In genomic region chr2:160362521-160362920, GRCh38 we compare ENCODE assay signal across 19 cellular contexts.
"Had no signal": no experiment of that assay in that cellular context is flagged by ENCODE, and none has a peak within 500 bp of the region (broad histone marks: within the 10 kb centered on the region; RNA-seq: fewer than 3 reads in every experiment).

No MANE protein-coding gene starts in this region.

- H3K9ac ChIP-seq: neural progenitor cell had no signal

- H3K27ac ChIP-seq: esophagus squamous epithelium, foreskin keratinocyte, hepatocyte, neural progenitor cell, psoas muscle, right lobe of liver had no signal

- H2AFZ ChIP-seq: hepatocyte, neural progenitor cell had no signal

- DNase-seq: esophagus squamous epithelium; foreskin keratinocyte; kidney glomerular epithelial cell; mucosa of descending colon; naive thymus-derived CD8-positive, alpha-beta T cell; occipital lobe; psoas muscle; retina; right lobe of liver; spleen; stimulated activated CD4-positive, alpha-beta T cell treated with anti-CD3 and anti-CD28 coated beads, Interleukin-15, amount 100 ng/mL, for 24 hours; stimulated activated CD4-positive, alpha-beta T cell treated with anti-CD3 and anti-CD28 coated beads, Interleukin-1b, Interleukin-23, amount 100 ng/mL, for 48 hours; stimulated activated CD4-positive, alpha-beta T cell treated with anti-CD3 and anti-CD28 coated beads, Interleukin-4, amount 100 ng/mL, for 24 hours; stimulated activated naive B cell treated with anti-CD40 and anti-IgM and Interleukin-4, amounts not matched to agents 10 μg/mL and 1 μg/mL and 100 μg/mL, for 72 hours; stimulated activated naive CD8-positive, alpha-beta T cell treated with anti-CD3 and anti-CD28 coated beads, Interleukin-15, amount 100 ng/mL, for 72 hours; trophoblast cell had no signal

- H3K27me3 ChIP-seq: esophagus squamous epithelium, foreskin keratinocyte, hepatocyte, neural progenitor cell, right lobe of liver, spleen had no signal

- H3K4me2 ChIP-seq: hepatocyte, neural progenitor cell had no signal

- H3K9me3 ChIP-seq: esophagus squamous epithelium, mucosa of descending colon, psoas muscle, right lobe of liver, spleen had no signal

- H3K36me3 ChIP-seq: neural progenitor cell, right lobe of liver had no signal

- H3K27ac Mint-ChIP-seq: neural progenitor cell; stimulated activated naive B cell treated with anti-CD40 and anti-IgM and Interleukin-4, amounts not matched to agents 10 μg/mL and 1 μg/mL and 100 μg/mL, for 72 hours; stimulated activated naive CD8-positive, alpha-beta T cell treated with anti-CD3 and anti-CD28 coated beads, Interleukin-15, amount 100 ng/mL, for 72 hours had no signal

- H3K4me3 Mint-ChIP-seq: dendritic cell treated with granulocyte-macrophage colony-stimulating factor and Interleukin-4, amounts not matched to agents 40 ng/mL and 50 ng/mL, for 4 days; naive thymus-derived CD8-positive, alpha-beta T cell; neural progenitor cell; stimulated activated naive B cell treated with anti-CD40 and anti-IgM and Interleukin-4, amounts not matched to agents 10 μg/mL and 1 μg/mL and 100 μg/mL, for 72 hours; stimulated activated naive CD8-positive, alpha-beta T cell treated with anti-CD3 and anti-CD28 coated beads, Interleukin-15, amount 100 ng/mL, for 72 hours had no signal

- H3K4me1 ChIP-seq: right lobe of liver had no signal

- H3K4me3 ChIP-seq: esophagus squamous epithelium, hepatocyte, mucosa of descending colon, neural progenitor cell, psoas muscle, right lobe of liver, spleen had no signal

- H3K27me3 Mint-ChIP-seq: dendritic cell treated with granulocyte-macrophage colony-stimulating factor and Interleukin-4, amounts not matched to agents 40 ng/mL and 50 ng/mL, for 4 days; naive thymus-derived CD8-positive, alpha-beta T cell; stimulated activated naive B cell treated with anti-CD40 and anti-IgM and Interleukin-4, amounts not matched to agents 10 μg/mL and 1 μg/mL and 100 μg/mL, for 72 hours; stimulated activated naive CD8-positive, alpha-beta T cell treated with anti-CD3 and anti-CD28 coated beads, Interleukin-15, amount 100 ng/mL, for 72 hours had no signal

- H3K9me3 Mint-ChIP-seq: dendritic cell treated with granulocyte-macrophage colony-stimulating factor and Interleukin-4, amounts not matched to agents 40 ng/mL and 50 ng/mL, for 4 days; naive thymus-derived CD8-positive, alpha-beta T cell; neural progenitor cell; stimulated activated naive B cell treated with anti-CD40 and anti-IgM and Interleukin-4, amounts not matched to agents 10 μg/mL and 1 μg/mL and 100 μg/mL, for 72 hours; stimulated activated naive CD8-positive, alpha-beta T cell treated with anti-CD3 and anti-CD28 coated beads, Interleukin-15, amount 100 ng/mL, for 72 hours had no signal

- ATAC-seq: foreskin keratinocyte; mucosa of descending colon; naive thymus-derived CD8-positive, alpha-beta T cell; psoas muscle; right lobe of liver; stimulated activated naive B cell treated with anti-CD40 and anti-IgM and Interleukin-4, amounts not matched to agents 10 μg/mL and 1 μg/mL and 100 μg/mL, for 72 hours; stimulated activated naive CD8-positive, alpha-beta T cell treated with anti-CD3 and anti-CD28 coated beads, Interleukin-15, amount 100 ng/mL, for 72 hours had no signal
